In the genomic region with DNA sequence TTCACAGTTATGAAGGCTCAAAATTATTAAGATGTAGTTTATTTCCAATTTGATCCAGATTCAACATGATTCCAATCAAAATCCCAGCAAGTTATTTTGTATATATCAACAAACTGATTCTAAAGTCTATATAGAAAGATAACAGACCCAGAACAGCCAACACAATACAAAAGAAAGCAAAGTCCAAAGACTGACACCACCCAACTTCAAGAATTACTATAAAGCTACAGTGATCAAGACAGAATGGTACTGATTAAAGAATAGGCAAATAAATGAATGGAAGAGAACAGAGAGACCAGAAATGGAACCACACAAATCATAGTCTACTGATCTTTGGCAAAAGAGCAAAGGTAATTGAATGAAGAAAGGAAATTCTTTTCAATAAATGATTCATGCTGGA, we compare ENCODE assay signal across 30 cellular contexts. TPM values are rescaled to one million over a fixed set of nuclear protein-coding genes. Genes with fewer than 3 reads are reported as not detected.
"Had no signal": no experiment of that assay in that cellular context is flagged by ENCODE, and none has a peak within 500 bp of the region (broad histone marks: within the 10 kb centered on the region; RNA-seq: fewer than 3 reads in every experiment).

No MANE protein-coding gene starts in this region.

- DNase-seq: activated CD4-positive, alpha-beta T cell treated with anti-CD3 and anti-CD28 coated beads, Interleukin-2, amount 10 ng/mL, durations not matched to agents 24 days and 14 days; activated CD4-positive, alpha-beta T cell treated with anti-CD3 and anti-CD28 coated beads, Interleukin-2, amount 50 U/mL, for 4 hours; activated CD8-positive, alpha-beta memory T cell treated with anti-CD3 and anti-CD28 coated beads, Interleukin-2, amount 50 U/mL, for 4 hours; activated naive CD4-positive, alpha-beta T cell treated with anti-CD3 and anti-CD28 coated beads, Interleukin-2, amount 10 ng/mL, durations not matched to agents 7 days and 5 days; activated naive CD8-positive, alpha-beta T cell treated with anti-CD3 and anti-CD28 coated beads, Interleukin-2, amount 50 U/mL, for 24 hours; activated T-cell treated with anti-CD3 and anti-CD28 coated beads for 4 hours; activated T-cell treated with anti-CD3 and anti-CD28 coated beads, Interleukin-2, amount 50 U/mL, for 4 hours; anterior cingulate cortex; brain microvascular endothelial cell; NCI-H1105; NCI-H1417 treated with DMSO at 0.1 percent for 48 hours; NCI-H1694 treated with DMSO at 0.1 percent for 48 hours; NCI-H2029; NCI-H510A; NCI-H526; NCI-H748 treated with DMSO at 0.1 percent for 48 hours; NK-92 treated with Interleukin-12 subunit alpha and Interleukin-12 subunit beta, amount 100 ng/mL, for 24 hours; PC-3; Peyer's patch; RPMI8226; SHP77 treated with DMSO at 0.1 percent for 48 hours; SK-N-SH had no signal

- H3K27me3 ChIP-seq: brain microvascular endothelial cell, cardiac muscle cell, Peyer's patch, SJSA1 had no signal

- H3K4me3 ChIP-seq: cardiac muscle cell, Peyer's patch, SJSA1 had no signal

- ATAC-seq: activated naive CD8-positive, alpha-beta T cell treated with anti-CD3 and anti-CD28 coated beads, Interleukin-2, amount 50 U/mL, for 24 hours; activated T-cell treated with anti-CD3 and anti-CD28 coated beads, Interleukin-2, amount 50 U/mL, for 4 hours; PC-3 had no signal

- H3K9ac ChIP-seq: KMS-11, SK-N-SH had no signal

- H3K4me1 ChIP-seq: Peyer's patch, SJSA1 had no signal

- H3K27ac Mint-ChIP-seq: activated CD4-positive, alpha-beta T cell treated with anti-CD3 and anti-CD28 coated beads, Interleukin-2, amount 10 ng/mL, durations not matched to agents 24 days and 14 days; activated naive CD4-positive, alpha-beta T cell treated with anti-CD3 and anti-CD28 coated beads, Interleukin-2, amount 10 ng/mL, durations not matched to agents 7 days and 5 days; activated naive CD8-positive, alpha-beta T cell; activated naive CD8-positive, alpha-beta T cell treated with anti-CD3 and anti-CD28 coated beads, Interleukin-2, amount 50 U/mL, for 24 hours; activated T-helper 1 cell treated with anti-CD3 and anti-CD28 coated beads, Interleukin-12 subunit alpha, Interleukin-12 subunit beta, Interleukin-2, Interleukin-4 antibody, amounts not matched to agents 30 ng/mL and 10 ng/mL and 1 ng/mL, durations not matched to agents 14 hours and 24 hours and 36 hours; T-helper 1 cell treated with Interleukin-12 subunit alpha and Interleukin-12 subunit beta and Interleukin-4 antibody, amounts not matched to agents 30 μg/mL and 1 μg/mL, for 36 hours; T-helper 2 cell treated with Interferon-gamma antibody and Interleukin-4, amounts not matched to agents 5 μg/mL and 100 μg/mL, for 36 hours had no signal

- H3K4me2 ChIP-seq: KMS-11, SK-N-SH had no signal

- H3K9me3 ChIP-seq: Peyer's patch, SJSA1, SK-N-SH had no signal

- H3K9me3 Mint-ChIP-seq: activated CD4-positive, alpha-beta T cell treated with anti-CD3 and anti-CD28 coated beads, Interleukin-2, amount 10 ng/mL, durations not matched to agents 24 days and 14 days; activated naive CD4-positive, alpha-beta T cell treated with anti-CD3 and anti-CD28 coated beads, Interleukin-2, amount 10 ng/mL, durations not matched to agents 7 days and 5 days; activated naive CD8-positive, alpha-beta T cell treated with anti-CD3 and anti-CD28 coated beads, Interleukin-2, amount 50 U/mL, for 24 hours; activated T-cell treated with anti-CD3 and anti-CD28 coated beads, Interleukin-2, amount 50 U/mL, for 4 hours; activated T-helper 1 cell treated with anti-CD3 and anti-CD28 coated beads, Interleukin-12 subunit alpha, Interleukin-12 subunit beta, Interleukin-2, Interleukin-4 antibody, amounts not matched to agents 30 ng/mL and 10 ng/mL and 1 ng/mL, durations not matched to agents 14 hours and 24 hours and 36 hours; central memory CD8-positive, alpha-beta T cell; T-helper 1 cell treated with Interleukin-12 subunit alpha and Interleukin-12 subunit beta and Interleukin-4 antibody, amounts not matched to agents 30 μg/mL and 1 μg/mL, for 36 hours; T-helper 2 cell treated with Interferon-gamma antibody and Interleukin-4, amounts not matched to agents 5 μg/mL and 100 μg/mL, for 36 hours had no signal

- H3K27ac ChIP-seq: brain microvascular endothelial cell, cardiac muscle cell, KMS-11, Peyer's patch, SJSA1 had no signal

- H3K27me3 Mint-ChIP-seq: activated CD4-positive, alpha-beta T cell treated with anti-CD3 and anti-CD28 coated beads, Interleukin-2, amount 10 ng/mL, durations not matched to agents 24 days and 14 days; activated naive CD4-positive, alpha-beta T cell treated with anti-CD3 and anti-CD28 coated beads, Interleukin-2, amount 10 ng/mL, durations not matched to agents 7 days and 5 days; activated naive CD8-positive, alpha-beta T cell; activated naive CD8-positive, alpha-beta T cell treated with anti-CD3 and anti-CD28 coated beads, Interleukin-2, amount 50 U/mL, for 24 hours; central memory CD8-positive, alpha-beta T cell had no signal

- H3K4me3 Mint-ChIP-seq: activated CD4-positive, alpha-beta T cell treated with anti-CD3 and anti-CD28 coated beads, Interleukin-2, amount 10 ng/mL, durations not matched to agents 24 days and 14 days; activated naive CD4-positive, alpha-beta T cell treated with anti-CD3 and anti-CD28 coated beads, Interleukin-2, amount 10 ng/mL, durations not matched to agents 7 days and 5 days; activated naive CD8-positive, alpha-beta T cell; activated naive CD8-positive, alpha-beta T cell treated with anti-CD3 and anti-CD28 coated beads, Interleukin-2, amount 50 U/mL, for 24 hours; activated T-cell treated with anti-CD3 and anti-CD28 coated beads, Interleukin-2, amount 50 U/mL, for 4 hours; activated T-helper 1 cell treated with anti-CD3 and anti-CD28 coated beads, Interleukin-12 subunit alpha, Interleukin-12 subunit beta, Interleukin-2, Interleukin-4 antibody, amounts not matched to agents 30 ng/mL and 10 ng/mL and 1 ng/mL, durations not matched to agents 14 hours and 24 hours and 36 hours; central memory CD8-positive, alpha-beta T cell; T-helper 1 cell treated with Interleukin-12 subunit alpha and Interleukin-12 subunit beta and Interleukin-4 antibody, amounts not matched to agents 30 μg/mL and 1 μg/mL, for 36 hours; T-helper 2 cell treated with Interferon-gamma antibody and Interleukin-4, amounts not matched to agents 5 μg/mL and 100 μg/mL, for 36 hours had no signal

RNA-seq across cellular contexts. Expression of a gene that starts 41.6 kb away (rescaled TPM):
- total RNA-seq: activated T-cell treated with anti-CD3 and anti-CD28 coated beads, Interleukin-2, amount 50 U/mL, for 4 hours; activated T-helper 1 cell treated with anti-CD3 and anti-CD28 coated beads, Interleukin-12 subunit alpha, Interleukin-12 subunit beta, Interleukin-2, Interleukin-4 antibody, amounts not matched to agents 30 ng/mL and 10 ng/mL and 1 ng/mL, durations not matched to agents 14 hours and 24 hours and 36 hours; PC-3; SJSA1 had no signal
